ENCODE assay signal across 15 cellular contexts in the genomic region with DNA sequence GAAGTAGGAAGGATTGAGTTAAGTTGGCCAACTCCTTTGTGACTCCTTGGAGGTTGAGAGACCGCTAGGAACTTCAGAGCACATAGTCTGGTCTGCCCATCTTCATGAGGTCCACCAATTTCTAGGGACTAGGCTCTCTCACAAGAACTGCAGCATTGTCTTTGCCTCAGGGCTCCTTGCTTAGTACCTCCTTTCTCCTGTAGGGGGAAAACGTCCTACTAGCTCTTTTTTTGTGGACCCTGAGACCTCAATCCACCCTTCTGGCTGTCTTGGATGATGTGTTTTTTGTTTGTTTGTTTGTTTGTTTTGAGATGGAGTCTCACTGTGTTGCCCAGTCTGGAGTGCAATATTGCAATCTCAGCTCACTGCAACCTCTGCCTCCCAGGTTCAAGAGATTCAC. TPM values are rescaled to one million over a fixed set of nuclear protein-coding genes. Genes with fewer than 3 reads are reported as not detected.
DNase-seq lines count a peak whose midpoint lies in the region; ATAC-seq, FAIRE-seq and TF ChIP-seq lines count a peak whose summit lies in the region.
"Had no signal": no experiment of that assay in that cellular context is flagged by ENCODE, and none has a peak within 500 bp of the region (broad histone marks: within the 10 kb centered on the region; RNA-seq: fewer than 3 reads in every experiment).

No MANE protein-coding gene starts in this region.

- H3K9me2 ChIP-seq in Loucy (replicated peaks; ENCODE audit: low read depth, low read length): no peaks in the 10 kb centered on the region

- H3K9ac ChIP-seq in Loucy (ENCODE audit: low read depth, low read length, poor library complexity, severe bottlenecking) (no peak overlapping the region), endothelial cell of umbilical vein (replicated peaks; ENCODE audit: extremely low read depth, insufficient read depth, low read length) (no peak overlapping the region)

- H3K9me3 ChIP-seq in cardiac muscle cell (ENCODE audit: low read depth) (no peaks in the 10 kb centered on the region), Loucy (ENCODE audit: insufficient read depth, low read depth, low read length) (no peaks in the 10 kb centered on the region), endothelial cell of umbilical vein (replicated peaks; ENCODE audit: control insufficient read depth, insufficient read depth, low read length) (no peaks in the 10 kb centered on the region), adrenal gland (replicated peaks in 1 of 3) (no peaks in the 10 kb centered on the region)

- no TSS peak for BruUV-seq in endothelial cell of umbilical vein (replicated peaks; lab: Mats Ljungman, UMichigan)

- H3K79me2 ChIP-seq in Loucy (ENCODE audit: insufficient read depth, low read length) (no peaks in the 10 kb centered on the region), endothelial cell of umbilical vein (ENCODE audit: control insufficient read depth, insufficient read depth, low read length) (no peaks in the 10 kb centered on the region)

- no peak for ATAC-seq in Right ventricle myocardium inferior

- DNase-seq in cardiac muscle cell (ENCODE audit: low read depth in 1 of 2, low spot score in 1 of 2) (no peak), Right ventricle myocardium inferior (ENCODE audit: missing footprints) (no peak), endothelial cell of umbilical vein (ENCODE audit: low read depth, low spot score) (no peak), NCI-H510A treated with DMSO at 0.1 percent for 48 hours (lab: John Stamatoyannopoulos, UW) (no peak), EL (no peak), adrenal gland (no peak), D721Med (ENCODE audit: insufficient read length, low spot score) (no peak)
- DNase-seq: activated CD4-positive, alpha-beta T cell treated with anti-CD3 and anti-CD28 coated beads, Interleukin-2, amount 10 ng/mL, durations not matched to agents 24 days and 14 days; naive B cell; NCI-H2227 treated with DMSO at 0.1 percent for 48 hours; SIG-M5 had no signal

- H3K9me1 ChIP-seq in endothelial cell of umbilical vein (replicated peaks; ENCODE audit: control insufficient read depth, extremely low read depth, insufficient read depth, low read length): no peaks in the 10 kb centered on the region

- dilution Hi-C loops in endothelial cell of umbilical vein (cut with MboI; ENCODE audit: extremely low pct_ligation_motif_present, low sequenced_read_pairs): no loop called here

- H3K27me3 ChIP-seq in cardiac muscle cell: no peaks in the 10 kb centered on the region
- H3K27me3 ChIP-seq in Loucy (ENCODE audit: insufficient read depth, low read length, poor library complexity, severe bottlenecking): no peaks in the 10 kb centered on the region
- no peaks in the 10 kb centered on the region for H3K27me3 ChIP-seq in endothelial cell of umbilical vein (ENCODE audit: control insufficient read depth in 2 of 2, insufficient read depth in 2 of 2, low read length in 2 of 2)
- H3K27me3 ChIP-seq in adrenal gland: no peaks in the 10 kb centered on the region

- FAIRE-seq in endothelial cell of umbilical vein (lab: Jason Lieb, UNC) (no peak), D721Med (lab: Jason Lieb, UNC) (no peak)

- H3K4me2 ChIP-seq in Loucy (ENCODE audit: low read depth, low read length, poor library complexity, severe bottlenecking): no peak overlapping the region
- no peak overlapping the region for H3K4me2 ChIP-seq in endothelial cell of umbilical vein (ENCODE audit: insufficient read depth, low read length)

- H3K4me1 ChIP-seq in cardiac muscle cell (ENCODE audit: low read depth): peaks cover 37% of the 10 kb centered on the region
- H3K4me1 ChIP-seq in Loucy (ENCODE audit: insufficient read depth, low read length, poor library complexity, severe bottlenecking): no peaks in the 10 kb centered on the region
- no peaks in the 10 kb centered on the region for H3K4me1 ChIP-seq in endothelial cell of umbilical vein (ENCODE audit: control insufficient read depth, extremely low read depth, insufficient read depth, low read length)
- H3K4me1 ChIP-seq in adrenal gland (replicated peaks in 1 of 2): no peaks in the 10 kb centered on the region

- H2AFZ ChIP-seq in Loucy (ENCODE audit: low read length): no peak overlapping the region
- H2AFZ ChIP-seq in endothelial cell of umbilical vein (ENCODE audit: low read depth, low read length): no peak overlapping the region

- no peaks in the 10 kb centered on the region for H4K20me1 ChIP-seq in Loucy (ENCODE audit: insufficient read depth, low read length, poor library complexity, severe bottlenecking)
- H4K20me1 ChIP-seq in endothelial cell of umbilical vein (replicated peaks; ENCODE audit: control insufficient read depth, extremely low read depth, insufficient read depth, low read length): no peaks in the 10 kb centered on the region

- no peak overlapping the region for H3K27ac ChIP-seq in cardiac muscle cell
- H3K27ac ChIP-seq in endothelial cell of umbilical vein (ENCODE audit: insufficient read depth, low read depth, low read length): no peak overlapping the region
- H3K27ac ChIP-seq in adrenal gland: no peak overlapping the region
- H3K27ac ChIP-seq: coronary artery had no signal

- 42 to 50% (median 48%) methylated on average over 2 of the region's 2 CpGs for WGBS in adrenal gland, 4 donors

- H3K36me3 ChIP-seq in cardiac muscle cell (no peaks in the 10 kb centered on the region), Loucy (ENCODE audit: insufficient read depth, low read length) (no peaks in the 10 kb centered on the region), endothelial cell of umbilical vein (ENCODE audit: control insufficient read depth in 2 of 2, extremely low read depth in 1 of 2, insufficient read depth in 2 of 2, low read length in 2 of 2) (no peaks in the 10 kb centered on the region), adrenal gland (replicated peaks in 1 of 2) (no peaks in the 10 kb centered on the region)

- POLR2A ChIA-PET in endothelial cell of umbilical vein (lab: Charles Lee): no interaction called here

- no peak overlapping the region for H3K4me3 ChIP-seq in cardiac muscle cell
- H3K4me3 ChIP-seq in Loucy (ENCODE audit: low read length, poor library complexity, severe bottlenecking): no peak overlapping the region
- no peak overlapping the region for H3K4me3 ChIP-seq in endothelial cell of umbilical vein (replicated peaks in 1 of 3; ENCODE audit: insufficient read depth in 1 of 3, low read depth in 1 of 3, low read length in 3 of 3)
- no peak overlapping the region for H3K4me3 ChIP-seq in adrenal gland
- H3K4me3 ChIP-seq: coronary artery had no signal

- intact Hi-C loops in Right ventricle myocardium inferior (cut with DNase I) (no loop called here), endothelial cell of umbilical vein (cut with micrococcal nuclease) (no loop called here), adrenal gland (cut with DNase I) (no loop called here)

- TF ChIP-seq POLR2A in endothelial cell of umbilical vein (IDR thresholded peaks at IDR 0.05; ENCODE audit: low read depth, low read length) (no peak), adrenal gland (IDR thresholded peaks at IDR 0.05) (no peak)

- no peaks in the 10 kb centered on the region for H3F3A ChIP-seq in Loucy (ENCODE audit: low read depth)

- TF ChIP-seq CTCF in cardiac muscle cell (IDR thresholded peaks at IDR 0.05; ENCODE audit: low read depth, low read length) (peak; percentile 21), Loucy (conservative IDR thresholded peaks at IDR 0.05; ENCODE audit: low read length) (peak; percentile 49), endothelial cell of umbilical vein (IDR thresholded peaks at IDR 0.05; ENCODE audit: extremely low read depth in 1 of 2, insufficient read depth in 1 of 2, low read depth in 1 of 2, low read length in 2 of 2) (peak; percentile 5 to 13), adrenal gland (IDR thresholded peaks at IDR 0.05) (no peak), D721Med (IDR thresholded peaks at IDR 0.05; ENCODE audit: insufficient read depth, missing control alignments) (no peak)

- CTCF ChIA-PET in endothelial cell of umbilical vein (lab: Charles Lee): interaction anchor here (1.0 to 1.4 kb wide), 5 partner anchors 12 to 236 kb away, joined by 3 to 4 read pairs (median 3); no protein-coding TSS in a partner anchor

TF ChIP-seq in endothelial cell of umbilical vein, 7 proteins besides CTCF, POLR2A, EP300 and RAD21:
- TF ChIP-seq FOS (IDR thresholded peaks at IDR 0.05; ENCODE audit: borderline replicate concordance, insufficient read depth, low read length): no peak
- TF ChIP-seq, protein P1, sequence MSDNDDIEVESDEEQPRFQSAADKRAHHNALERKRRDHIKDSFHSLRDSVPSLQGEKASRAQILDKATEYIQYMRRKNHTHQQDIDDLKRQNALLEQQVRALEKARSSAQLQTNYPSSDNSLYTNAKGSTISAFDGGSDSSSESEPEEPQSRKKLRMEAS (IDR thresholded peaks at IDR 0.05; ENCODE audit: insufficient read depth, insufficient read length): no peak
- no peak for TF ChIP-seq GATA2 (IDR thresholded peaks at IDR 0.05; ENCODE audit: insufficient read depth, insufficient read length, low read depth, low read length)
- no peak for TF ChIP-seq JUN (IDR thresholded peaks at IDR 0.05; ENCODE audit: borderline replicate concordance, insufficient read depth, insufficient read length, low read depth)
- no peak for TF ChIP-seq EZH2 (IDR thresholded peaks at IDR 0.05; ENCODE audit: borderline replicate concordance, low read depth, low read length, severe bottlenecking)
- TF ChIP-seq MYC (IDR thresholded peaks at IDR 0.05; ENCODE audit: low read depth, low read length): no peak
- no peak for TF ChIP-seq POLR2AphosphoS5 (IDR thresholded peaks at IDR 0.05; ENCODE audit: insufficient read depth, low read depth, low read length)

RNA-seq across cellular contexts. Expression of a gene that starts 21.6 kb away (rescaled TPM):
- 2.3 and 2.8 TPM in 2 replicates for total RNA-seq in cardiac muscle cell
- polyA plus RNA-seq in cardiac muscle cell: 2.3 and 4.9 TPM in 2 replicates
- 0.60 TPM for total RNA-seq in Right ventricle myocardium inferior
- total RNA-seq in endothelial cell of umbilical vein: not detected in 2 replicates
- polyA plus RNA-seq in endothelial cell of umbilical vein: not detected in 2 replicates
- not detected in 2 replicates for polyA plus RNA-seq in endothelial cell of umbilical vein (2011; cell fraction: cytosol; rRNA removed)
- polyA plus RNA-seq in endothelial cell of umbilical vein (2011; cell fraction: nucleus; rRNA removed): not detected in 2 replicates
- polyA plus RNA-seq in endothelial cell of umbilical vein (2012): not detected in 2 replicates
- polyA minus RNA-seq in endothelial cell of umbilical vein: not detected in 2 replicates
- not detected for polyA minus RNA-seq in endothelial cell of umbilical vein (2011; cell fraction: cytosol; rRNA and poly(A)+ RNA removed)
- polyA minus RNA-seq in endothelial cell of umbilical vein (2011; cell fraction: nucleus; rRNA and poly(A)+ RNA removed): not detected in 2 replicates
- not detected for total RNA-seq in adrenal gland
- polyA plus RNA-seq in adrenal gland: under 1 TPM in 1 of 3 donors, not detected in 2; 0.40 TPM
- total RNA-seq: activated CD4-positive, alpha-beta T cell treated with anti-CD3 and anti-CD28 coated beads, Interleukin-2, amount 10 ng/mL, durations not matched to agents 24 days and 14 days; CD4-positive, CD25-positive, alpha-beta regulatory T cell had no signal
- polyA plus RNA-seq: CD4-positive, CD25-positive, alpha-beta regulatory T cell; IgD-negative memory B cell had no signal

Comparison
In these comparisons a context has a peak if more than half of its experiments do, and no peak if none do; other contexts are left out.
1. CTCF ChIP-seq: peak in cardiac muscle cell (single experiment), Loucy (single experiment) and endothelial cell of umbilical vein (2 of 2); none in adrenal gland (0 of 6) and D721Med (single experiment).